In genomic region chr5:6949230-6949629, GRCh38 we compare ENCODE assay signal across 24 cellular contexts.
"Had no signal": no experiment of that assay in that cellular context is flagged by ENCODE, and none has a peak within 500 bp of the region (broad histone marks: within the 10 kb centered on the region; RNA-seq: fewer than 3 reads in every experiment).

No MANE protein-coding gene starts in this region.

- H3K27ac ChIP-seq: coronary artery, dorsolateral prefrontal cortex, esophagus muscularis mucosa, foreskin keratinocyte, gastroesophageal sphincter, heart right ventricle, left lung, lower lobe of right lung had no signal

- H3K9me3 ChIP-seq: esophagus muscularis mucosa, gastroesophageal sphincter, heart right ventricle, left lung, lower lobe of right lung had no signal

- H3K27me3 ChIP-seq: foreskin keratinocyte, left lung had no signal

- ATAC-seq: foreskin keratinocyte, gastroesophageal sphincter, left colon, left lung, left ventricle myocardium superior, lower lobe of right lung had no signal

- H3K4me1 ChIP-seq: esophagus muscularis mucosa, foreskin keratinocyte, gastroesophageal sphincter, heart right ventricle, left lung, lower lobe of right lung had no signal

- H3K4me3 ChIP-seq: coronary artery, dorsolateral prefrontal cortex, esophagus muscularis mucosa, gastroesophageal sphincter, heart right ventricle, left lung, lower lobe of right lung had no signal

- FAIRE-seq: endothelial cell of umbilical vein, frontal cortex, islet of Langerhans, kidney had no signal

- H3K36me3 ChIP-seq: esophagus muscularis mucosa, gastroesophageal sphincter, heart right ventricle, left lung, lower lobe of right lung had no signal

- DNase-seq: cerebellar nuclear complex; dermis blood vessel endothelial cell; dorsolateral prefrontal cortex; effector CD4-positive, alpha-beta T cell; effector memory CD4-positive, alpha-beta T cell; foreskin keratinocyte; glutamatergic neuron; head of caudate nucleus; heart right ventricle; hippocampal formation; kidney; kidney glomerular epithelial cell; left colon; left lung; left ventricle myocardium superior; lower lobe of right lung; mesenchymal stem cell; midbrain had no signal
